In genomic region chr13:77362166-77362565, GRCh38 we compare ENCODE assay signal across 10 cellular contexts.
"Had no signal": no experiment of that assay in that cellular context is flagged by ENCODE, and none has a peak within 500 bp of the region (broad histone marks: within the 10 kb centered on the region; RNA-seq: fewer than 3 reads in every experiment).

No MANE protein-coding gene starts in this region.

- H3K27ac ChIP-seq: GM23248, HL-60 had no signal

- H3K36me3 ChIP-seq: HAP-1 had no signal

- H3K4me1 ChIP-seq: HAP-1 had no signal

- H3K9me3 ChIP-seq: HAP-1 had no signal

- H3K9ac ChIP-seq: GM23248 had no signal

- H3K27ac Mint-ChIP-seq: HFFc6 had no signal

- H3K9me3 Mint-ChIP-seq: HFFc6 had no signal

- H3K4me3 ChIP-seq: GM23248, HAP-1, K562 had no signal

- H3K4me3 Mint-ChIP-seq: HFFc6 had no signal

- DNase-seq: GM23248, GOT3, H7, HFFc6, IMR-90, KG1 had no signal

- ATAC-seq: HCT116, K562 had no signal
